ENCODE assay signal across 13 cellular contexts in genomic region chr7:73567701-73568685, GRCh38. TPM values are rescaled to one million over a fixed set of nuclear protein-coding genes. Genes with fewer than 3 reads are reported as not detected.
A peak's percentile ranks its signal among the peaks of the same experiment; 100 is the strongest.
DNase-seq lines count a peak whose midpoint lies in the region; ATAC-seq and TF ChIP-seq lines count a peak whose summit lies in the region.
"Had no signal": no experiment of that assay in that cellular context is flagged by ENCODE, and none has a peak within 500 bp of the region (broad histone marks: within the 10 kb centered on the region; RNA-seq: fewer than 3 reads in every experiment).

No MANE protein-coding gene starts in this region.

- no peak overlapping the region for H3K23ac ChIP-seq in H9 (ENCODE audit: insufficient read length, low read depth, low read length)

- no peak overlapping the region for H2BK120ac ChIP-seq in H9 (ENCODE audit: low read depth, low read length, poor library complexity, severe bottlenecking)

- CTCF ChIA-PET in activated CD4-positive, alpha-beta T cell treated with anti-CD3 and anti-CD28 coated beads, Interleukin-2, amount 10 ng/mL, durations not matched to agents 7 days and 5 days (lab: Charles Lee) = interaction anchor here (0.5 to 0.8 kb wide), 5 partner anchors 9 to 161 kb away, joined by 3 to 4 read pairs (median 3); no protein-coding TSS in a partner anchor
- CTCF ChIA-PET in WTC11 (lab: Charles Lee) = interaction anchor here (0.5 to 0.8 kb wide), 2 partner anchors 10 to 101 kb away, joined by 3 read pairs; partner anchors contain the start of gene TBL2

- no peaks in the 10 kb centered on the region for H4K20me1 ChIP-seq in H9 (ENCODE audit: control insufficient read depth, insufficient read depth, insufficient read length)

- H4K5ac ChIP-seq in H9 (ENCODE audit: insufficient read length, low read depth, low read length) = no peak overlapping the region

- H3K27me3 Mint-ChIP-seq in activated CD4-positive, alpha-beta T cell treated with anti-CD3 and anti-CD28 coated beads, Interleukin-2, amount 10 ng/mL, durations not matched to agents 7 days and 5 days = no peaks in the 10 kb centered on the region
- no peaks in the 10 kb centered on the region for H3K27me3 Mint-ChIP-seq in WTC11 (ENCODE audit: low read depth)
- H3K27me3 Mint-ChIP-seq in nephron progenitor cell (ENCODE audit: low read depth, poor library complexity) = no peaks in the 10 kb centered on the region
- no peaks in the 10 kb centered on the region for H3K27me3 Mint-ChIP-seq in stimulated activated memory B cell treated with anti-CD40 and anti-IgM and Interleukin-4, amounts not matched to agents 10 μg/mL and 1 μg/mL and 100 μg/mL, for 72 hours
- peaks cover 18% of the 10 kb centered on the region for H3K27me3 Mint-ChIP-seq in H9 (ENCODE audit: low read depth)

- H3K27ac Mint-ChIP-seq in activated CD4-positive, alpha-beta T cell treated with anti-CD3 and anti-CD28 coated beads, Interleukin-2, amount 10 ng/mL, durations not matched to agents 7 days and 5 days = peak overlapping the region; percentile 63
- H3K27ac Mint-ChIP-seq in WTC11 (no peak overlapping the region; the same call in 1 of the 2 replicates), nephron progenitor cell (peak overlapping the region; percentile 32), H9 (no peak overlapping the region; a peak in 1 of 7 replicates)
- no peak overlapping the region for H3K27ac Mint-ChIP-seq in stimulated activated memory B cell treated with anti-CD40 and anti-IgM and Interleukin-4, amounts not matched to agents 10 μg/mL and 1 μg/mL and 100 μg/mL, for 72 hours

- no peaks in the 10 kb centered on the region for H3K27me3 ChIP-seq in H9 (ENCODE audit: insufficient read depth, low read length)

- H3K4me1 Mint-ChIP-seq in activated CD4-positive, alpha-beta T cell treated with anti-CD3 and anti-CD28 coated beads, Interleukin-2, amount 10 ng/mL, durations not matched to agents 7 days and 5 days = peaks cover 30% of the 10 kb centered on the region
- H3K4me1 Mint-ChIP-seq in WTC11 (peaks cover 8% of the 10 kb centered on the region; the same call in 1 of the 2 replicates), nephron progenitor cell (peaks cover 12% of the 10 kb centered on the region), H9 (peaks cover 6 to 8% of the 10 kb centered on the region in 2 experiments)
- peaks cover 14% of the 10 kb centered on the region for H3K4me1 Mint-ChIP-seq in stimulated activated memory B cell treated with anti-CD40 and anti-IgM and Interleukin-4, amounts not matched to agents 10 μg/mL and 1 μg/mL and 100 μg/mL, for 72 hours

- H2BK15ac ChIP-seq in H9 (ENCODE audit: low read depth, low read length) = no peak overlapping the region

- no peak for DNase-seq in activated CD4-positive, alpha-beta T cell treated with anti-CD3 and anti-CD28 coated beads, Interleukin-2, amount 10 ng/mL, durations not matched to agents 7 days and 5 days
- DNase-seq in activated CD4-positive, alpha-beta T cell treated with anti-CD3 and anti-CD28 coated beads, Interleukin-2, amount 50 U/mL, for 48 hours = no peak
- DNase-seq in KBM-7 (peak; percentile 36), WTC11 (ENCODE audit: low spot score) (no peak), nephron progenitor cell (no peak), pons (ENCODE audit: low spot score) (no peak), H9 (no peak)
- DNase-seq: caudate nucleus, glutamatergic neuron, NCI-H1092 treated with DMSO at 0.1 percent for 48 hours, NCI-H2171 had no signal

- H3K23me2 ChIP-seq in H9 (ENCODE audit: insufficient read length, low read depth, low read length, poor library complexity, severe bottlenecking) = no peaks in the 10 kb centered on the region

- no peak overlapping the region for H4K8ac ChIP-seq in H9 (replicated peaks; ENCODE audit: insufficient read length, low read depth, low read length)

- TF ChIP-seq CTCF in WTC11 (IDR thresholded peaks at IDR 0.05) (no peak), nephron progenitor cell (IDR thresholded peaks at IDR 0.05) (no peak), H9 (conservative IDR thresholded peaks at IDR 0.05) (no peak)

- no peaks in the 10 kb centered on the region for H3K79me1 ChIP-seq in H9 (ENCODE audit: insufficient read depth, low read depth, low read length, poor library complexity, severe bottlenecking)

- no peak overlapping the region for H3K4me3 Mint-ChIP-seq in activated CD4-positive, alpha-beta T cell treated with anti-CD3 and anti-CD28 coated beads, Interleukin-2, amount 10 ng/mL, durations not matched to agents 7 days and 5 days
- H3K4me3 Mint-ChIP-seq in WTC11 (no peak overlapping the region), nephron progenitor cell (no peak overlapping the region), H9 (no peak overlapping the region)
- H3K4me3 Mint-ChIP-seq in stimulated activated memory B cell treated with anti-CD40 and anti-IgM and Interleukin-4, amounts not matched to agents 10 μg/mL and 1 μg/mL and 100 μg/mL, for 72 hours = no peak overlapping the region

- no peak overlapping the region for H3K27ac ChIP-seq in H9 (ENCODE audit: insufficient read length, low read depth, low read length)

- in situ Hi-C loops in KBM-7 (cut with MboI; ENCODE audit: low pct_unique_long_range_greater_than_20kb, low sequenced_read_pairs) = no loop called here

- no peaks in the 10 kb centered on the region for H3K79me2 ChIP-seq in H9 (ENCODE audit: insufficient read depth, low read length)

- H3K14ac ChIP-seq in H9 (ENCODE audit: insufficient read depth, low read length) = no peak overlapping the region; the same call in 1 of the 2 replicates

- no peak overlapping the region for H2BK20ac ChIP-seq in H9 (ENCODE audit: low read depth, low read length, poor library complexity, severe bottlenecking)

- H2BK5ac ChIP-seq in H9 (ENCODE audit: insufficient read length, low read length) = no peak overlapping the region

- H3T11ph ChIP-seq in H9 (ENCODE audit: low read length) = no peak overlapping the region

- H3K9me3 ChIP-seq in H9 (ENCODE audit: control insufficient read depth, low read depth, low read length) = no peaks in the 10 kb centered on the region

- H3K18ac ChIP-seq in H9 (ENCODE audit: insufficient read length, low read depth, low read length) = no peak overlapping the region

- no peak overlapping the region for H2BK12ac ChIP-seq in H9 (ENCODE audit: insufficient read length, low read depth, low read length)

- no peak overlapping the region for H3K9ac ChIP-seq in H9 (ENCODE audit: extremely low read depth, insufficient read length, low read length)

- no peak overlapping the region for H2AFZ ChIP-seq in H9 (ENCODE audit: low read length)

- peaks cover 33% of the 10 kb centered on the region for H3K36me3 Mint-ChIP-seq in activated CD4-positive, alpha-beta T cell treated with anti-CD3 and anti-CD28 coated beads, Interleukin-2, amount 10 ng/mL, durations not matched to agents 7 days and 5 days (ENCODE audit: low read depth)
- peaks cover 31% of the 10 kb centered on the region for H3K36me3 Mint-ChIP-seq in WTC11
- peaks cover 32% of the 10 kb centered on the region for H3K36me3 Mint-ChIP-seq in nephron progenitor cell (ENCODE audit: low read depth)
- H3K36me3 Mint-ChIP-seq in stimulated activated memory B cell treated with anti-CD40 and anti-IgM and Interleukin-4, amounts not matched to agents 10 μg/mL and 1 μg/mL and 100 μg/mL, for 72 hours = peaks cover 33% of the 10 kb centered on the region
- peaks cover 17 to 38% (median 38%) of the 10 kb centered on the region in 3 experiments; a peak in 6 of 7 replicates for H3K36me3 Mint-ChIP-seq in H9 (ENCODE audit: insufficient read depth in 1 of 3, low read depth in 3 of 3)

- no peaks in the 10 kb centered on the region for H3K9me3 Mint-ChIP-seq in activated CD4-positive, alpha-beta T cell treated with anti-CD3 and anti-CD28 coated beads, Interleukin-2, amount 10 ng/mL, durations not matched to agents 7 days and 5 days
- H3K9me3 Mint-ChIP-seq in WTC11 (no peaks in the 10 kb centered on the region), nephron progenitor cell (no peaks in the 10 kb centered on the region), H9 (no peaks in the 10 kb centered on the region)
- no peaks in the 10 kb centered on the region for H3K9me3 Mint-ChIP-seq in stimulated activated memory B cell treated with anti-CD40 and anti-IgM and Interleukin-4, amounts not matched to agents 10 μg/mL and 1 μg/mL and 100 μg/mL, for 72 hours

- H4K91ac ChIP-seq in H9 (ENCODE audit: insufficient read length, low read depth, low read length) = no peak overlapping the region

- POLR2A ChIA-PET in activated CD4-positive, alpha-beta T cell treated with anti-CD3 and anti-CD28 coated beads, Interleukin-2, amount 10 ng/mL, durations not matched to agents 7 days and 5 days (lab: Charles Lee) = no interaction called here
- POLR2A ChIA-PET in WTC11 (lab: Charles Lee) = interaction anchor here (1.2 kb wide), 1 partner anchor 10 kb away, joined by 3 read pairs; the partner anchor contains the start of gene TBL2

- WGBS in H9 (ENCODE audit: extremely low coverage, insufficient read length, low lambda C conversion rate) = no CpG with 5 or more reads among the region's 13 CpGs

- H2AK5ac ChIP-seq in H9 (ENCODE audit: insufficient read length, low read length) = no peak overlapping the region

- no peak overlapping the region for H3K4me2 ChIP-seq in H9 (ENCODE audit: insufficient read depth, insufficient read length, low read length)
- H3K4me2 ChIP-seq: smooth muscle cell had no signal

- H3K4ac ChIP-seq in H9 (ENCODE audit: low read depth, low read length) = no peak overlapping the region

- no peak for ATAC-seq in WTC11
- ATAC-seq in stimulated activated memory B cell treated with anti-CD40 and anti-IgM and Interleukin-4, amounts not matched to agents 10 μg/mL and 1 μg/mL and 100 μg/mL, for 72 hours = no peak

- H3K4me1 ChIP-seq in H9 (ENCODE audit: insufficient read depth, low read length) = no peaks in the 10 kb centered on the region

- no peak overlapping the region for H3K56ac ChIP-seq in H9 (ENCODE audit: insufficient read length, low read depth, low read length)

TF ChIP-seq in WTC11, 78 proteins besides CTCF, POLR2A, EP300 and RAD21 (continues in another document):
- no peak for TF ChIP-seq TEAD4 (CRISPR knock-in tag; IDR thresholded peaks at IDR 0.05)

RNA-seq across cellular contexts. Expression of gene TBL2, which starts 10.4 kb away (rescaled TPM):
- total RNA-seq in activated CD4-positive, alpha-beta T cell treated with anti-CD3 and anti-CD28 coated beads, Interleukin-2, amount 10 ng/mL, durations not matched to agents 7 days and 5 days = 10 to 100 TPM; 25.3 to 28.2 TPM
- total RNA-seq in WTC11 (2021) (28.6 to 32.3 TPM (median 29.0 TPM) in 3 replicates), H9 (2021) (24.9 and 26.7 TPM in 2 replicates)

RNA-seq across cellular contexts. Expression of gene BCL7B, which starts 10.5 kb away (rescaled TPM):
- 10 to 100 TPM; 69.7 to 93.0 TPM for total RNA-seq in activated CD4-positive, alpha-beta T cell treated with anti-CD3 and anti-CD28 coated beads, Interleukin-2, amount 10 ng/mL, durations not matched to agents 7 days and 5 days
- total RNA-seq in WTC11 (2021) = 26.0 to 28.5 TPM (median 27.7 TPM) in 3 replicates
- total RNA-seq in H9 (2021) = 46.4 and 48.9 TPM in 2 replicates

RNA-seq across cellular contexts. Expression of gene BAZ1B, which starts 45.9 kb away (rescaled TPM):
- 100 to 1,000 TPM in 1 of 2 experiments, 10 to 100 TPM in 1; 96.5 to 103 TPM for total RNA-seq in activated CD4-positive, alpha-beta T cell treated with anti-CD3 and anti-CD28 coated beads, Interleukin-2, amount 10 ng/mL, durations not matched to agents 7 days and 5 days
- total RNA-seq in WTC11 (2021) (64.9 to 66.5 TPM (median 66.3 TPM) in 3 replicates), H9 (2021) (95.7 and 96.4 TPM in 2 replicates)

RNA-seq across cellular contexts. Expression of gene MLXIPL, which starts 56.3 kb away (rescaled TPM):
- total RNA-seq in activated CD4-positive, alpha-beta T cell treated with anti-CD3 and anti-CD28 coated beads, Interleukin-2, amount 10 ng/mL, durations not matched to agents 7 days and 5 days = not detected
- 20.4 to 26.6 TPM (median 23.8 TPM) in 3 replicates for total RNA-seq in WTC11 (2021)
- 5.5 and 6.1 TPM in 2 replicates for total RNA-seq in H9 (2021)
- total RNA-seq: smooth muscle cell had no signal

Comparison
In these comparisons a context has a peak if more than half of its experiments do, and no peak if none do; other contexts are left out.
1. H3K27ac Mint-ChIP-seq: peak in activated CD4-positive, alpha-beta T cell treated with anti-CD3 and anti-CD28 coated beads, Interleukin-2, amount 10 ng/mL, durations not matched to agents 7 days and 5 days (single experiment) and nephron progenitor cell (single experiment); none in WTC11 (single experiment), stimulated activated memory B cell treated with anti-CD40 and anti-IgM and Interleukin-4, amounts not matched to agents 10 μg/mL and 1 μg/mL and 100 μg/mL, for 72 hours (single experiment) and H9 (0 of 3).